ENCODE assay signal across 1 cellular context in the genomic region with DNA sequence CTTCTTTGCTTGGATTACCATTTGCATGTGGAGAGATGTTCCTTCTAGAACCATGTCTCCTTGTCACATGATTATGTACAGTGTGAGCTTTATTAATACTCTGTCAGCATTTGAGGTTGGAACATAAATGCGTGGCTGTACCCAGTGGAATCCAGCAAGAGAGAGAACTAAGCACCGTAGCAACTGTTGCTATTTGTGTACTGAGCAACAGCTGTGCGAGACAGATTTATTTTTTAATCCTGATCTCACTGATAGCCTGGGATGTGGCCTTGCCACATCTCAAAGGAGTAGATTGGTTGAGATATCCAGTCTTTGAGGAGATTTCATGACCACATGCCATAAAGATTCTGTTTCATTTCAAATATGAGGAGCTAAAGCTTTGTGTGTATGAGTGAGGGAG.
A peak's percentile ranks its signal among the peaks of the same experiment; 100 is the strongest.
TF ChIP-seq lines count a peak whose summit lies in the region.

No MANE protein-coding gene starts in this region.

TF ChIP-seq in K562, 482 proteins besides CTCF, POLR2A, EP300 and RAD21 (continued from another document):
- TF ChIP-seq, protein P1, sequence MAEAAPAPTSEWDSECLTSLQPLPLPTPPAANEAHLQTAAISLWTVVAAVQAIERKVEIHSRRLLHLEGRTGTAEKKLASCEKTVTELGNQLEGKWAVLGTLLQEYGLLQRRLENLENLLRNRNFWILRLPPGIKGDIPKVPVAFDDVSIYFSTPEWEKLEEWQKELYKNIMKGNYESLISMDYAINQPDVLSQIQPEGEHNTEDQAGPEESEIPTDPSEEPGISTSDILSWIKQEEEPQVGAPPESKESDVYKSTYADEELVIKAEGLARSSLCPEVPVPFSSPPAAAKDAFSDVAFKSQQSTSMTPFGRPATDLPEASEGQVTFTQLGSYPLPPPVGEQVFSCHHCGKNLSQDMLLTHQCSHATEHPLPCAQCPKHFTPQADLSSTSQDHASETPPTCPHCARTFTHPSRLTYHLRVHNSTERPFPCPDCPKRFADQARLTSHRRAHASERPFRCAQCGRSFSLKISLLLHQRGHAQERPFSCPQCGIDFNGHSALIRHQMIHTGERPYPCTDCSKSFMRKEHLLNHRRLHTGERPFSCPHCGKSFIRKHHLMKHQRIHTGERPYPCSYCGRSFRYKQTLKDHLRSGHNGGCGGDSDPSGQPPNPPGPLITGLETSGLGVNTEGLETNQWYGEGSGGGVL (CRISPR knock-in tag; IDR thresholded peaks at IDR 0.05), result no peak
- TF ChIP-seq, protein P2, sequence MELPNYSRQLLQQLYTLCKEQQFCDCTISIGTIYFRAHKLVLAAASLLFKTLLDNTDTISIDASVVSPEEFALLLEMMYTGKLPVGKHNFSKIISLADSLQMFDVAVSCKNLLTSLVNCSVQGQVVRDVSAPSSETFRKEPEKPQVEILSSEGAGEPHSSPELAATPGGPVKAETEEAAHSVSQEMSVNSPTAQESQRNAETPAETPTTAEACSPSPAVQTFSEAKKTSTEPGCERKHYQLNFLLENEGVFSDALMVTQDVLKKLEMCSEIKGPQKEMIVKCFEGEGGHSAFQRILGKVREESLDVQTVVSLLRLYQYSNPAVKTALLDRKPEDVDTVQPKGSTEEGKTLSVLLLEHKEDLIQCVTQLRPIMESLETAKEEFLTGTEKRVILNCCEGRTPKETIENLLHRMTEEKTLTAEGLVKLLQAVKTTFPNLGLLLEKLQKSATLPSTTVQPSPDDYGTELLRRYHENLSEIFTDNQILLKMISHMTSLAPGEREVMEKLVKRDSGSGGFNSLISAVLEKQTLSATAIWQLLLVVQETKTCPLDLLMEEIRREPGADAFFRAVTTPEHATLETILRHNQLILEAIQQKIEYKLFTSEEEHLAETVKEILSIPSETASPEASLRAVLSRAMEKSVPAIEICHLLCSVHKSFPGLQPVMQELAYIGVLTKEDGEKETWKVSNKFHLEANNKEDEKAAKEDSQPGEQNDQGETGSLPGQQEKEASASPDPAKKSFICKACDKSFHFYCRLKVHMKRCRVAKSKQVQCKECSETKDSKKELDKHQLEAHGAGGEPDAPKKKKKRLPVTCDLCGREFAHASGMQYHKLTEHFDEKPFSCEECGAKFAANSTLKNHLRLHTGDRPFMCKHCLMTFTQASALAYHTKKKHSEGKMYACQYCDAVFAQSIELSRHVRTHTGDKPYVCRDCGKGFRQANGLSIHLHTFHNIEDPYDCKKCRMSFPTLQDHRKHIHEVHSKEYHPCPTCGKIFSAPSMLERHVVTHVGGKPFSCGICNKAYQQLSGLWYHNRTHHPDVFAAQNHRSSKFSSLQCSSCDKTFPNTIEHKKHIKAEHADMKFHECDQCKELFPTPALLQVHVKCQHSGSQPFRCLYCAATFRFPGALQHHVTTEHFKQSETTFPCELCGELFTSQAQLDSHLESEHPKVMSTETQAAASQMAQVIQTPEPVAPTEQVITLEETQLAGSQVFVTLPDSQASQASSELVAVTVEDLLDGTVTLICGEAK (IDR thresholded peaks at IDR 0.05), result peak; percentile 23; the same call in 1 of the 2 replicates
- TF ChIP-seq, protein P2 (CRISPR knock-in tag; IDR thresholded peaks at IDR 0.05), result no peak
- TF ChIP-seq, protein P3, sequence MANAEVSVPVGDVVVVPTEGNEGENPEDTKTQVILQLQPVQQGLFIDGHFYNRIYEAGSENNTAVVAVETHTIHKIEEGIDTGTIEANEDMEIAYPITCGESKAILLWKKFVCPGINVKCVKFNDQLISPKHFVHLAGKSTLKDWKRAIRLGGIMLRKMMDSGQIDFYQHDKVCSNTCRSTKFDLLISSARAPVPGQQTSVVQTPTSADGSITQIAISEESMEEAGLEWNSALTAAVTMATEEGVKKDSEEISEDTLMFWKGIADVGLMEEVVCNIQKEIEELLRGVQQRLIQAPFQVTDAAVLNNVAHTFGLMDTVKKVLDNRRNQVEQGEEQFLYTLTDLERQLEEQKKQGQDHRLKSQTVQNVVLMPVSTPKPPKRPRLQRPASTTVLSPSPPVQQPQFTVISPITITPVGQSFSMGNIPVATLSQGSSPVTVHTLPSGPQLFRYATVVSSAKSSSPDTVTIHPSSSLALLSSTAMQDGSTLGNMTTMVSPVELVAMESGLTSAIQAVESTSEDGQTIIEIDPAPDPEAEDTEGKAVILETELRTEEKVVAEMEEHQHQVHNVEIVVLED (CRISPR knock-in tag; IDR thresholded peaks at IDR 0.05), result no peak
- TF ChIP-seq ELF2 (CRISPR knock-in tag; IDR thresholded peaks at IDR 0.05), result no peak
- no peak for TF ChIP-seq ZNF830 (CRISPR knock-in tag; IDR thresholded peaks at IDR 0.05)
- TF ChIP-seq ZNF408 (CRISPR knock-in tag; IDR thresholded peaks at IDR 0.05; ENCODE audit: low read depth), result no peak
- TF ChIP-seq, protein P4, sequence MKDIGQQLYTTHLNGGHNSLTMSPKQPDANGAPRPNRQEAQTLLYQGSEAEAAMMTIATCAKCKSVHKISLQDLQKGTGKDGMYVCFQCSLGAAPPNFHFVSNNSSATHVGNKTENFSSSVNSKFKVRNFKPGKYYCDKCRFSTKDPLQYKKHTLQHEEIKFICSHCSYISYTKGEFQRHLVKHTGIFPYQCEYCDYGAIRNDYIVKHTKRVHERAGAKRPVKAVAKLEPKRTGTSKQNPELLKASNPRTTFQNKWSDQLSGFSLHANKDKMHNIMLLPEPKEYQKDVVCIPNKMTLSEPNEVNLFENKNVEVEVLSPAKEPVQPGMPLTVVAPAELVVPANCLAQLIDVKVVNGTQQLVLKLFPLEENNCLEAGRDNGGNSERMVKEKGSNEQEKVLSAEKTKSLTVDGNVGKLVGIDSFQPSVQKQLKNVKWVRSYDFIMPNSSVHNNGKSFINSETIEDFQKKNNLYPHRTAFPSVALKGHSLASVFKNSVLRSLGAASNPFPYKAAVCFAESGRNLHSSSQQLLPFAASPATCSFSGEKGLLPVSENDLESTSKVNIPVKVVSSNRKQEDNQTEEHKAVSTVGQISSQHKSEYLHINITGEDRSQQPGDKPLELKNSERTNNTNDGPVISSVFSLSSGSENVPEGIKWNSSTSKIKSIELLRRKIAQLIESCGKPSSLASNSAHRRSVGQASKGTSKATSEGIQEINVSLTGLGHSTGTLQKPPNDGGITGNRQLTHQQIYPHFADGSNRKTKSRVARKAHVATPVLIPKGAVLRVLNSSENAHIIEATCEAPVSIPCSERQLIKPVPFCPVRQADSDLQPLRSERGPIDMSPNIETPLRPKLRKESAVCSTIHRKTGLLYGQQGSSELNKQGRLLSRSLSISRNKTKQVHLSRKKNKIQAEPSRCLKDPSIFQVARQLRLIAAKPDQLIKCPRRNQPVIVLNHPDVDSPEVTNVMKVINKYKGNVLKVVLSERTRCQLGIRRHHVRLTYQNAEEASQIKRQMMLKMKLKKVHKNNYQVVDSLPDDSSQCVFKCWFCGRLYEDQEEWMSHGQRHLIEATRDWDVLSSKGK (CRISPR knock-in tag; IDR thresholded peaks at IDR 0.05), result no peak
- TF ChIP-seq CBFB (CRISPR knock-in tag; IDR thresholded peaks at IDR 0.05), result no peak
- TF ChIP-seq CBX2 (IDR thresholded peaks at IDR 0.05; ENCODE audit: insufficient read depth, low read length, poor library complexity, severe bottlenecking), result no peak
- TF ChIP-seq SMARCA5 (IDR thresholded peaks at IDR 0.05), result no peak
- TF ChIP-seq RBM14 (IDR thresholded peaks at IDR 0.05; ENCODE audit: borderline replicate concordance, insufficient read depth, low read depth, low read length), result no peak
- TF ChIP-seq, protein P5, sequence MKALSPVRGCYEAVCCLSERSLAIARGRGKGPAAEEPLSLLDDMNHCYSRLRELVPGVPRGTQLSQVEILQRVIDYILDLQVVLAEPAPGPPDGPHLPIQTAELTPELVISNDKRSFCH (CRISPR knock-in tag; IDR thresholded peaks at IDR 0.05), result no peak
- TF ChIP-seq, protein P5 (tag; IDR thresholded peaks at IDR 0.05), result no peak
- TF ChIP-seq PHTF2 (CRISPR knock-in tag; IDR thresholded peaks at IDR 0.05), result no peak
- TF ChIP-seq, protein P6, sequence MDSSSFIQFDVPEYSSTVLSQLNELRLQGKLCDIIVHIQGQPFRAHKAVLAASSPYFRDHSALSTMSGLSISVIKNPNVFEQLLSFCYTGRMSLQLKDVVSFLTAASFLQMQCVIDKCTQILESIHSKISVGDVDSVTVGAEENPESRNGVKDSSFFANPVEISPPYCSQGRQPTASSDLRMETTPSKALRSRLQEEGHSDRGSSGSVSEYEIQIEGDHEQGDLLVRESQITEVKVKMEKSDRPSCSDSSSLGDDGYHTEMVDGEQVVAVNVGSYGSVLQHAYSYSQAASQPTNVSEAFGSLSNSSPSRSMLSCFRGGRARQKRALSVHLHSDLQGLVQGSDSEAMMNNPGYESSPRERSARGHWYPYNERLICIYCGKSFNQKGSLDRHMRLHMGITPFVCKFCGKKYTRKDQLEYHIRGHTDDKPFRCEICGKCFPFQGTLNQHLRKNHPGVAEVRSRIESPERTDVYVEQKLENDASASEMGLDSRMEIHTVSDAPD (CRISPR knock-in tag; IDR thresholded peaks at IDR 0.05), result no peak
- TF ChIP-seq JUND (IDR thresholded peaks at IDR 0.05; ENCODE audit: borderline replicate concordance, low read depth, low read length), result no peak
- TF ChIP-seq JUND (tag; IDR thresholded peaks at IDR 0.05; ENCODE audit: borderline replicate concordance, low read depth, low read length), result no peak
- TF ChIP-seq ZNF41 (CRISPR knock-in tag; conservative IDR thresholded peaks at IDR 0.05), result no peak
- TF ChIP-seq, protein P7, sequence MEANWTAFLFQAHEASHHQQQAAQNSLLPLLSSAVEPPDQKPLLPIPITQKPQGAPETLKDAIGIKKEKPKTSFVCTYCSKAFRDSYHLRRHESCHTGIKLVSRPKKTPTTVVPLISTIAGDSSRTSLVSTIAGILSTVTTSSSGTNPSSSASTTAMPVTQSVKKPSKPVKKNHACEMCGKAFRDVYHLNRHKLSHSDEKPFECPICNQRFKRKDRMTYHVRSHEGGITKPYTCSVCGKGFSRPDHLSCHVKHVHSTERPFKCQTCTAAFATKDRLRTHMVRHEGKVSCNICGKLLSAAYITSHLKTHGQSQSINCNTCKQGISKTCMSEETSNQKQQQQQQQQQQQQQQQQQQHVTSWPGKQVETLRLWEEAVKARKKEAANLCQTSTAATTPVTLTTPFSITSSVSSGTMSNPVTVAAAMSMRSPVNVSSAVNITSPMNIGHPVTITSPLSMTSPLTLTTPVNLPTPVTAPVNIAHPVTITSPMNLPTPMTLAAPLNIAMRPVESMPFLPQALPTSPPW (CRISPR knock-in tag; IDR thresholded peaks at IDR 0.05), result no peak
- TF ChIP-seq, protein P8, sequence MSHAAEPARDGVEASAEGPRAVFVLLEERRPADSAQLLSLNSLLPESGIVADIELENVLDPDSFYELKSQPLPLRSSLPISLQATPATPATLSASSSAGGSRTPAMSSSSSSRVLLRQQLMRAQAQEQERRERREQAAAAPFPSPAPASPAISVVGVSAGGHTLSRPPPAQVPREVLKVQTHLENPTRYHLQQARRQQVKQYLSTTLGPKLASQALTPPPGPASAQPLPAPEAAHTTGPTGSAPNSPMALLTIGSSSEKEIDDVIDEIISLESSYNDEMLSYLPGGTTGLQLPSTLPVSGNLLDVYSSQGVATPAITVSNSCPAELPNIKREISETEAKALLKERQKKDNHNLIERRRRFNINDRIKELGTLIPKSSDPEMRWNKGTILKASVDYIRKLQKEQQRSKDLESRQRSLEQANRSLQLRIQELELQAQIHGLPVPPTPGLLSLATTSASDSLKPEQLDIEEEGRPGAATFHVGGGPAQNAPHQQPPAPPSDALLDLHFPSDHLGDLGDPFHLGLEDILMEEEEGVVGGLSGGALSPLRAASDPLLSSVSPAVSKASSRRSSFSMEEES (CRISPR knock-in tag; IDR thresholded peaks at IDR 0.05), result peak; percentile 61
- TF ChIP-seq SMARCB1 (IDR thresholded peaks at IDR 0.05; ENCODE audit: insufficient read length, low read depth), result no peak
- peak; percentile 62 for TF ChIP-seq RFX1 (IDR thresholded peaks at IDR 0.05)
TF ChIP-seq in K562: peak in this region for 9.
